In genomic region chr16:55711959-55712876, GRCh38 we compare ENCODE assay signal across 8 cellular contexts. TPM values are rescaled to one million over a fixed set of nuclear protein-coding genes. Genes with fewer than 3 reads are reported as not detected.
DNase-seq lines count a peak whose midpoint lies in the region; ATAC-seq and TF ChIP-seq lines count a peak whose summit lies in the region.

No MANE protein-coding gene starts in this region.

- intact Hi-C loops in heart left ventricle (cut with DNase I), result loop anchor here (1.0 to 10.0 kb wide), 5 partner anchors 129 to 603 kb away; no protein-coding TSS in a partner anchor

- no peaks in the 10 kb centered on the region for H3K9me3 ChIP-seq in CD4-positive, CD25-positive, alpha-beta regulatory T cell (ENCODE audit: control insufficient read depth in 2 of 2, low read length in 2 of 2)
- H3K9me3 ChIP-seq in SK-N-SH (no peaks in the 10 kb centered on the region), heart left ventricle (no peaks in the 10 kb centered on the region)

- H3K4me1 ChIP-seq in CD4-positive, CD25-positive, alpha-beta regulatory T cell (ENCODE audit: control insufficient read depth, insufficient read depth, low read length, poor library complexity, severe bottlenecking), result no peaks in the 10 kb centered on the region
- H3K4me1 ChIP-seq in SK-N-SH (ENCODE audit: control insufficient read depth in 1 of 2, insufficient read depth in 2 of 2, low read depth in 1 of 2, low read length in 1 of 2), result peaks cover 0 to 14% of the 10 kb centered on the region in 2 experiments; a peak in 1 of 4 replicates
- H3K4me1 ChIP-seq in heart left ventricle, result no peaks in the 10 kb centered on the region

- H3F3A ChIP-seq in SK-N-SH (replicated peaks; ENCODE audit: insufficient read depth), result no peaks in the 10 kb centered on the region

- no peak for TF ChIP-seq POLR2A in heart left ventricle (IDR thresholded peaks at IDR 0.05)

- no peak overlapping the region for H3K4me2 ChIP-seq in SK-N-SH

- no peaks in the 10 kb centered on the region for H3K36me3 ChIP-seq in CD4-positive, CD25-positive, alpha-beta regulatory T cell (ENCODE audit: control insufficient read depth, insufficient read depth, low read length)
- H3K36me3 ChIP-seq in SK-N-SH (replicated peaks in 1 of 2; ENCODE audit: control insufficient read depth in 1 of 2, insufficient read depth in 2 of 2, low read length in 1 of 2) (no peaks in the 10 kb centered on the region), heart left ventricle (no peaks in the 10 kb centered on the region)

- CTCF ChIA-PET in SK-N-SH (lab: Yijun Ruan, JAX), result interaction anchor here (0.6 to 6.9 kb wide), 30 partner anchors 8 to 643 kb away, joined by 3 to 68 read pairs (median 4); no protein-coding TSS in a partner anchor
- CTCF ChIA-PET in activated naive CD4-positive, alpha-beta T cell treated with anti-CD3 and anti-CD28 coated beads, Interleukin-2, amount 10 ng/mL, durations not matched to agents 7 days and 5 days (lab: Charles Lee), result interaction anchor here (0.6 to 2.5 kb wide), 4 partner anchors 8 to 247 kb away, joined by 3 to 7 read pairs (median 5); no protein-coding TSS in a partner anchor

- TF ChIP-seq CTCF in SK-N-SH (IDR thresholded peaks at IDR 0.05) (peak; percentile 74), heart left ventricle (IDR thresholded peaks at IDR 0.05) (peak; percentile 51 to 83 (median 68))

- peak; percentile 6 to 51 (median 35) for DNase-seq in CD4-positive, CD25-positive, alpha-beta regulatory T cell
- DNase-seq in LHCN-M2 (ENCODE audit: low read depth), result peak; percentile 34
- peak; percentile 61 for DNase-seq in SK-N-SH
- DNase-seq in activated naive CD4-positive, alpha-beta T cell treated with anti-CD3 and anti-CD28 coated beads, Interleukin-2, amount 10 ng/mL, durations not matched to agents 7 days and 5 days, result peak; percentile 69
- peak in 4 of 5 donors; percentile 49 to 72 (median 54) for DNase-seq in heart left ventricle
- peak; percentile 69 for DNase-seq in retina

- peak; percentile 77 for TF ChIP-seq RAD21 in SK-N-SH (IDR thresholded peaks at IDR 0.05; ENCODE audit: low read length)

- H4K20me1 ChIP-seq in SK-N-SH (ENCODE audit: insufficient read depth), result no peaks in the 10 kb centered on the region

- no peak overlapping the region for H3K4me3 ChIP-seq in CD4-positive, CD25-positive, alpha-beta regulatory T cell (ENCODE audit: low read depth, low read length)
- H3K4me3 ChIP-seq in SK-N-SH (ENCODE audit: low read depth in 2 of 2, low read length in 1 of 2), result no peak overlapping the region; a peak in 1 of 4 replicates
- no peak overlapping the region for H3K4me3 ChIP-seq in heart left ventricle

- peaks cover 0 to 1% (median 0%) of the 10 kb centered on the region in 7 donors for H3K9me3 Mint-ChIP-seq in CD4-positive, CD25-positive, alpha-beta regulatory T cell
- no peaks in the 10 kb centered on the region for H3K9me3 Mint-ChIP-seq in activated naive CD4-positive, alpha-beta T cell treated with anti-CD3 and anti-CD28 coated beads, Interleukin-2, amount 10 ng/mL, durations not matched to agents 7 days and 5 days

- no peak overlapping the region for H2AFZ ChIP-seq in SK-N-SH (ENCODE audit: low read depth)

- WGBS in SK-N-SH (ENCODE audit: low lambda C conversion rate), result 26% methylated on average over 9 of the region's 10 CpGs
- 25 to 28% (median 27%) methylated on average over 10 of the region's 10 CpGs for WGBS in heart left ventricle, 4 donors

- peaks cover 4% of the 10 kb centered on the region for H3K27me3 Mint-ChIP-seq in CD4-positive, CD25-positive, alpha-beta regulatory T cell
- peaks cover 7% of the 10 kb centered on the region for H3K27me3 Mint-ChIP-seq in activated naive CD4-positive, alpha-beta T cell treated with anti-CD3 and anti-CD28 coated beads, Interleukin-2, amount 10 ng/mL, durations not matched to agents 7 days and 5 days

- H3K9ac ChIP-seq in SK-N-SH, result no peak overlapping the region

- POLR2A ChIA-PET in SK-N-SH (lab: Yijun Ruan, JAX), result no interaction called here

- H3K27ac Mint-ChIP-seq in CD4-positive, CD25-positive, alpha-beta regulatory T cell, result no peak overlapping the region
- no peak overlapping the region for H3K27ac Mint-ChIP-seq in activated naive CD4-positive, alpha-beta T cell treated with anti-CD3 and anti-CD28 coated beads, Interleukin-2, amount 10 ng/mL, durations not matched to agents 7 days and 5 days

- H3K27ac ChIP-seq in CD4-positive, CD25-positive, alpha-beta regulatory T cell (ENCODE audit: insufficient read depth, low read length, poor library complexity, severe bottlenecking), result no peak overlapping the region
- H3K27ac ChIP-seq in SK-N-SH (ENCODE audit: low read depth in 2 of 2, low read length in 1 of 2) (no peak overlapping the region), heart left ventricle (no peak overlapping the region)

- no peak overlapping the region for H3K4me3 Mint-ChIP-seq in CD4-positive, CD25-positive, alpha-beta regulatory T cell
- H3K4me3 Mint-ChIP-seq in activated naive CD4-positive, alpha-beta T cell treated with anti-CD3 and anti-CD28 coated beads, Interleukin-2, amount 10 ng/mL, durations not matched to agents 7 days and 5 days, result no peak overlapping the region

- no peaks in the 10 kb centered on the region for H3K4me1 Mint-ChIP-seq in CD4-positive, CD25-positive, alpha-beta regulatory T cell
- no peaks in the 10 kb centered on the region for H3K4me1 Mint-ChIP-seq in activated naive CD4-positive, alpha-beta T cell treated with anti-CD3 and anti-CD28 coated beads, Interleukin-2, amount 10 ng/mL, durations not matched to agents 7 days and 5 days

- H3K27me3 ChIP-seq in CD4-positive, CD25-positive, alpha-beta regulatory T cell (ENCODE audit: control insufficient read depth, insufficient read depth, low read length), result no peaks in the 10 kb centered on the region
- no peaks in the 10 kb centered on the region; the same call in 1 of the 2 replicates for H3K27me3 ChIP-seq in SK-N-SH (ENCODE audit: insufficient read depth)
- peaks cover 0 to 46% (median 9%) of the 10 kb centered on the region in 9 donors for H3K27me3 ChIP-seq in heart left ventricle

- H3K9me2 ChIP-seq in SK-N-SH, result no peaks in the 10 kb centered on the region

- no peak for TF ChIP-seq EP300 in SK-N-SH (IDR thresholded peaks at IDR 0.05; ENCODE audit: borderline replicate concordance in 1 of 2, low read depth in 1 of 2, low read length in 1 of 2)

- H3K36me3 Mint-ChIP-seq in CD4-positive, CD25-positive, alpha-beta regulatory T cell, result no peaks in the 10 kb centered on the region
- H3K36me3 Mint-ChIP-seq in activated naive CD4-positive, alpha-beta T cell treated with anti-CD3 and anti-CD28 coated beads, Interleukin-2, amount 10 ng/mL, durations not matched to agents 7 days and 5 days, result no peaks in the 10 kb centered on the region

- no peaks in the 10 kb centered on the region for H3K79me2 ChIP-seq in SK-N-SH (ENCODE audit: insufficient read depth)

- ATAC-seq in CD4-positive, CD25-positive, alpha-beta regulatory T cell (ENCODE audit: low read depth in 2 of 2), result no peak
- peak; percentile 77 for ATAC-seq in GM19452 (IDR thresholded peaks at IDR 0.05; ENCODE audit: unreplicated experiment)
- peak in 3 of 4 donors; percentile 63 to 79 (median 72) for ATAC-seq in heart left ventricle
- no peak for ATAC-seq in GM21737 (IDR thresholded peaks at IDR 0.05; ENCODE audit: unreplicated experiment)

TF ChIP-seq in SK-N-SH, 30 proteins besides CTCF, POLR2A, EP300 and RAD21 (continues in another document):
- TF ChIP-seq SMC3 (IDR thresholded peaks at IDR 0.05; ENCODE audit: low read depth, low read length) (peak; percentile 81), USF1 (IDR thresholded peaks at IDR 0.05; ENCODE audit: borderline replicate concordance, low read depth) (no peak), FOXJ3 (CRISPR knock-in tag; IDR thresholded peaks at IDR 0.05) (no peak), GATA2 (CRISPR knock-in tag; IDR thresholded peaks at IDR 0.05) (peak; percentile 74), CHD2 (IDR thresholded peaks at IDR 0.05; ENCODE audit: low read length, partially characterized antibody) (no peak), TAF1 (IDR thresholded peaks at IDR 0.05; ENCODE audit: borderline replicate concordance, low read depth, low read length) (no peak), SIN3A (IDR thresholded peaks at IDR 0.05; ENCODE audit: borderline replicate concordance, low read depth, low read length) (no peak), MXI1 (IDR thresholded peaks at IDR 0.05; ENCODE audit: low read depth, low read length) (no peak), FOSL2 (IDR thresholded peaks at IDR 0.05; ENCODE audit: borderline replicate concordance, low read depth) (no peak), EZH2phosphoT487 (IDR thresholded peaks at IDR 0.05; ENCODE audit: borderline replicate concordance, low read depth) (no peak), JUND (IDR thresholded peaks at IDR 0.05) (no peak), FOXM1 (IDR thresholded peaks at IDR 0.05; ENCODE audit: low read depth) (no peak), ELF1 (IDR thresholded peaks at IDR 0.05) (no peak), MEF2A (IDR thresholded peaks at IDR 0.05; ENCODE audit: borderline replicate concordance, low read depth) (no peak), MAX (IDR thresholded peaks at IDR 0.05; ENCODE audit: low read depth) (no peak)

RNA-seq across cellular contexts. Expression of gene SLC6A2, which starts 56.4 kb away (rescaled TPM):
- not detected for total RNA-seq in CD4-positive, CD25-positive, alpha-beta regulatory T cell
- polyA plus RNA-seq in CD4-positive, CD25-positive, alpha-beta regulatory T cell, result not detected
- total RNA-seq in LHCN-M2 (2014; rRNA removed) (not detected in 2 replicates), heart left ventricle (under 1 TPM in 1 of 9 donors, not detected in 8; 0.18 TPM)
- not detected for polyA plus RNA-seq in LHCN-M2 (2012)
- polyA plus RNA-seq in SK-N-SH (2012; rRNA removed) (3.3 and 12.7 TPM in 2 replicates), heart left ventricle (not detected)
- polyA plus RNA-seq in SK-N-SH (2012; cell fraction: cytosol; rRNA removed), result 5.3 and 12.1 TPM in 2 replicates
- polyA plus RNA-seq in SK-N-SH (2012; cell fraction: nucleus; rRNA removed), result 17.7 and 23.1 TPM in 2 replicates

Comparison
In these comparisons a context has a peak if more than half of its experiments do, and no peak if none do; other contexts are left out.
1. ATAC-seq: peak in GM19452 (single experiment) and heart left ventricle (3 of 4); none in CD4-positive, CD25-positive, alpha-beta regulatory T cell (0 of 2) and GM21737 (single experiment).
2. Peak in every context shown above with its lines, with median percentiles within 50 percentile points of each other: DNase-seq.